In genomic region chr1:236389253-236389652, GRCh38 we compare ENCODE assay signal across 20 cellular contexts. TPM values are rescaled to one million over a fixed set of nuclear protein-coding genes. Genes with fewer than 3 reads are reported as not detected.
A peak's percentile ranks its signal among the peaks of the same experiment; 100 is the strongest.
DNase-seq lines count a peak whose midpoint lies in the region; ATAC-seq, FAIRE-seq and TF ChIP-seq lines count a peak whose summit lies in the region.
"Had no signal": no experiment of that assay in that cellular context is flagged by ENCODE, and none has a peak within 500 bp of the region (broad histone marks: within the 10 kb centered on the region; RNA-seq: fewer than 3 reads in every experiment).

No MANE protein-coding gene starts in this region.

- no peak for FAIRE-seq in bronchial epithelial cell (lab: Jason Lieb, UNC)
- FAIRE-seq: A204.1, GM12878, H1 had no signal

- no peak overlapping the region for H3K4me3 ChIP-seq in bronchial epithelial cell (ENCODE audit: low read depth, low read length)
- H3K4me3 ChIP-seq in MM.1S (ENCODE audit: low read length): no peak overlapping the region
- H3K4me3 ChIP-seq: GM12878, Peyer's patch had no signal

- no peaks in the 10 kb centered on the region for H3F3A ChIP-seq in MM.1S (ENCODE audit: insufficient read depth, low read length)

- H4K20me1 ChIP-seq in MM.1S (ENCODE audit: insufficient read depth, low read length): no peaks in the 10 kb centered on the region

- H3K9me3 Mint-ChIP-seq in MCF 10A (ENCODE audit: unreplicated experiment) (no peaks in the 10 kb centered on the region), progenitor cell of endocrine pancreas (ENCODE audit: low read depth) (peaks cover 8% of the 10 kb centered on the region)

- H3K4me3 Mint-ChIP-seq in MCF 10A (ENCODE audit: unreplicated experiment): no peak overlapping the region
- no peak overlapping the region for H3K4me3 Mint-ChIP-seq in T-helper 17 cell
- no peak overlapping the region for H3K4me3 Mint-ChIP-seq in progenitor cell of endocrine pancreas (ENCODE audit: low read depth)
- H3K4me3 Mint-ChIP-seq: CD4-positive, alpha-beta memory T cell had no signal

- no peaks in the 10 kb centered on the region for H3K79me2 ChIP-seq in MM.1S (ENCODE audit: low read length)

- H3K27me3 Mint-ChIP-seq in MCF 10A (ENCODE audit: insufficient read depth, unreplicated experiment): peaks cover 17% of the 10 kb centered on the region
- H3K27me3 Mint-ChIP-seq in T-helper 17 cell: peaks cover 19% of the 10 kb centered on the region
- peaks cover 7% of the 10 kb centered on the region for H3K27me3 Mint-ChIP-seq in progenitor cell of endocrine pancreas

- POLR2A ChIA-PET in MCF 10A (lab: Yijun Ruan, JAX): no interaction called here

- TF ChIP-seq CTCF in MCF 10A (IDR thresholded peaks at IDR 0.05; ENCODE audit: unreplicated experiment): no peak
- no peak for TF ChIP-seq CTCF in bronchial epithelial cell (IDR thresholded peaks at IDR 0.05; ENCODE audit: insufficient read depth, low read length, severe bottlenecking)
- TF ChIP-seq CTCF in progenitor cell of endocrine pancreas (IDR thresholded peaks at IDR 0.05; ENCODE audit: unreplicated experiment): no peak
- TF ChIP-seq CTCF in MM.1S (IDR thresholded peaks at IDR 0.05; ENCODE audit: low read length): no peak

- H2AFZ ChIP-seq in MM.1S (ENCODE audit: low read length): no peak overlapping the region

- no peak overlapping the region for H3K4me2 ChIP-seq in MM.1S (ENCODE audit: low read depth, low read length)

- no peak overlapping the region for H3K9ac ChIP-seq in MM.1S (ENCODE audit: low read length)

- CTCF ChIA-PET in MCF 10A (lab: Yijun Ruan, JAX): interaction anchor here (1.1 kb wide), 1 partner anchor 99 kb away, joined by 5 read pairs; no protein-coding TSS in a partner anchor

- no peak overlapping the region for H3K27ac ChIP-seq in MM.1S (ENCODE audit: low read length)
- H3K27ac ChIP-seq: Peyer's patch had no signal

- H3K27me3 ChIP-seq in bronchial epithelial cell (ENCODE audit: control insufficient read depth, insufficient read depth, low read length) (no peaks in the 10 kb centered on the region), MM.1S (replicated peaks; ENCODE audit: insufficient read depth, low read length) (no peaks in the 10 kb centered on the region)
- H3K27me3 ChIP-seq: Peyer's patch had no signal

- no peak overlapping the region for H3K27ac Mint-ChIP-seq in MCF 10A (ENCODE audit: low read depth, unreplicated experiment)
- peak overlapping the region; percentile 24 for H3K27ac Mint-ChIP-seq in T-helper 17 cell
- H3K27ac Mint-ChIP-seq in progenitor cell of endocrine pancreas: peak overlapping the region; percentile 80
- H3K27ac Mint-ChIP-seq: CD4-positive, alpha-beta memory T cell had no signal

- intact Hi-C loops in MCF 10A (cut with micrococcal nuclease): no loop called here

- no peaks in the 10 kb centered on the region for H3K9me2 ChIP-seq in MM.1S (replicated peaks; ENCODE audit: insufficient read depth, low read length)

- H3K36me3 ChIP-seq in bronchial epithelial cell (ENCODE audit: control insufficient read depth, insufficient read depth, low read length): no peaks in the 10 kb centered on the region
- no peaks in the 10 kb centered on the region for H3K36me3 ChIP-seq in MM.1S (replicated peaks; ENCODE audit: insufficient read depth, low read length)
- H3K36me3 ChIP-seq: Peyer's patch had no signal

- in situ Hi-C loops in T47D (cut with HindIII; ENCODE audit: low pct_unique_long_range_greater_than_20kb, low sequenced_read_pairs): no loop called here

- H3K4me1 ChIP-seq in MM.1S (ENCODE audit: low read length): no peaks in the 10 kb centered on the region
- H3K4me1 ChIP-seq: Peyer's patch had no signal

- no peaks in the 10 kb centered on the region for H3K4me1 Mint-ChIP-seq in MCF 10A (ENCODE audit: insufficient read depth, unreplicated experiment)
- peaks cover 3% of the 10 kb centered on the region for H3K4me1 Mint-ChIP-seq in T-helper 17 cell
- H3K4me1 Mint-ChIP-seq in progenitor cell of endocrine pancreas (ENCODE audit: low read depth): peaks cover 12% of the 10 kb centered on the region

- DNase-seq in T47D (ENCODE audit: low read depth in 1 of 2, low spot score in 1 of 2): peak; percentile 46 to 95
- DNase-seq in MCF 10A (ENCODE audit: unreplicated experiment): no peak
- no peak for DNase-seq in T-helper 17 cell
- DNase-seq in bronchial epithelial cell (ENCODE audit: low read depth): peak; percentile 29
- DNase-seq in progenitor cell of endocrine pancreas (ENCODE audit: low spot score, unreplicated experiment): no peak
- no peak for DNase-seq in putamen (ENCODE audit: low spot score)
- DNase-seq in MM.1S: no peak
- DNase-seq: Calu3; CD4-positive, alpha-beta memory T cell; KBM-7; NCI-H1417 treated with DMSO at 0.1 percent for 48 hours; NCI-H187 treated with DMSO at 0.1 percent for 48 hours; NCI-H345; NCI-H524 treated with DMSO at 0.1 percent for 48 hours; Peyer's patch had no signal

- H3K9me3 ChIP-seq in T-helper 17 cell (ENCODE audit: control insufficient read depth, low read length, poor library complexity, severe bottlenecking): no peaks in the 10 kb centered on the region
- no peaks in the 10 kb centered on the region for H3K9me3 ChIP-seq in MM.1S (replicated peaks; ENCODE audit: insufficient read depth, low read length)
- H3K9me3 ChIP-seq: Peyer's patch had no signal

- no TSS peak for BruUV-seq in MCF 10A (replicated peaks; lab: Mats Ljungman, UMichigan)

- ATAC-seq in T-helper 17 cell (no peak), GM18502 (IDR thresholded peaks at IDR 0.05; ENCODE audit: poor library complexity, unreplicated experiment) (no peak)
- ATAC-seq: GM12878, Right ventricle myocardium inferior had no signal

- H3K36me3 Mint-ChIP-seq in MCF 10A (ENCODE audit: insufficient read depth, unreplicated experiment) (no peaks in the 10 kb centered on the region), T-helper 17 cell (ENCODE audit: low read depth) (no peaks in the 10 kb centered on the region), progenitor cell of endocrine pancreas (ENCODE audit: insufficient read depth) (peaks cover 6% of the 10 kb centered on the region)

RNA-seq across cellular contexts. Expression of gene EDARADD, which starts 4.8 kb away (rescaled TPM):
- total RNA-seq in MCF 10A (2022) (0.65 and 1.1 TPM in 2 replicates), T-helper 17 cell (1 to 10 TPM in 1 of 2 donors, under 1 TPM in 1; 0.37 to 2.5 TPM), bronchial epithelial cell (2.6 and 3.5 TPM in 2 replicates), progenitor cell of endocrine pancreas (12.3 and 13.5 TPM in 2 replicates)
- total RNA-seq: Peyer's patch had no signal

Comparison
In these comparisons a context has a peak if more than half of its experiments do, and no peak if none do; other contexts are left out.
1. DNase-seq: peak in T47D (2 of 2) and bronchial epithelial cell (single experiment); none in MCF 10A (single experiment), T-helper 17 cell (0 of 3), progenitor cell of endocrine pancreas (single experiment), putamen (single experiment) and MM.1S (single experiment).